8 cellular contexts compared by ENCODE assay signal in the genomic region with DNA sequence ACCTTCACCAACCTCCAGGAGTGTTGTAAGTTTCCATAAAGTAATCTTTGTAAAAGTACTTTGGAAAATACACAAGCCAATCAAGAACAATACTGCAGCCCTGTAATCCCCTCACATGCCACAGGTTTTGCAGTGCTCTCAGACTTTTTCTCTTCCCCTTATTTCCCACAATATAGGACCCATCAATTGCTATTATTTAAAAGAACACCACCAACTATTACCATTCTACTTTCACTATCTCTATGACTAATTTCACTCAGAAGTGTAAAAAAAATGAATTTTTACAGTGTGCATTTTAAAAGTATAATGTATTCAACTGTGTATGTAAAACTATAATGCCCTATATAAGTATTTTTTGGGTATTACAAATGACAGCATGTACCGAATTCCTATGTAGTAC. TPM values are rescaled to one million over a fixed set of nuclear protein-coding genes. Genes with fewer than 3 reads are reported as not detected.
DNase-seq lines count a peak whose midpoint lies in the region; ATAC-seq and TF ChIP-seq lines count a peak whose summit lies in the region.

No MANE protein-coding gene starts in this region.

- H3K36me3 ChIP-seq in right atrium auricular region = no peaks in the 10 kb centered on the region
- H3K36me3 ChIP-seq in uterus = no peaks in the 10 kb centered on the region

- H3K9me3 Mint-ChIP-seq in activated CD8-positive, alpha-beta T cell treated with anti-CD3 and anti-CD28 coated beads, Interleukin-2, amount 10 ng/mL, durations not matched to agents 7 days and 5 days (ENCODE audit: insufficient read depth) = peaks cover 6% of the 10 kb centered on the region

- H3K4me1 ChIP-seq in right atrium auricular region (peaks cover 0 to 38% of the 10 kb centered on the region in 2 donors), uterus (no peaks in the 10 kb centered on the region)

- H3K9me3 ChIP-seq in right atrium auricular region = no peaks in the 10 kb centered on the region
- H3K9me3 ChIP-seq in uterus = no peaks in the 10 kb centered on the region

- H3K4me3 ChIP-seq in right atrium auricular region (peak overlapping the region; percentile 86 to 88), uterus (peak overlapping the region in 1 of 2 donors; percentile 93)

- H3K27me3 ChIP-seq in right atrium auricular region = no peaks in the 10 kb centered on the region
- H3K27me3 ChIP-seq in uterus = no peaks in the 10 kb centered on the region

- TF ChIP-seq CTCF in right atrium auricular region (IDR thresholded peaks at IDR 0.05) (no peak), uterus (IDR thresholded peaks at IDR 0.05) (no peak)

- H3K4me1 Mint-ChIP-seq in activated CD8-positive, alpha-beta T cell treated with anti-CD3 and anti-CD28 coated beads, Interleukin-2, amount 10 ng/mL, durations not matched to agents 7 days and 5 days (ENCODE audit: low read depth) = peaks cover 38% of the 10 kb centered on the region

- peaks cover 47% of the 10 kb centered on the region for H3K36me3 Mint-ChIP-seq in activated CD8-positive, alpha-beta T cell treated with anti-CD3 and anti-CD28 coated beads, Interleukin-2, amount 10 ng/mL, durations not matched to agents 7 days and 5 days (ENCODE audit: low read depth)

- POLR2A ChIA-PET in activated CD8-positive, alpha-beta T cell treated with anti-CD3 and anti-CD28 coated beads, Interleukin-2, amount 10 ng/mL, durations not matched to agents 7 days and 5 days (lab: Charles Lee) = interaction anchor here (0.8 to 3.2 kb wide), 9 partner anchors 11 to 29 kb away, joined by 3 to 58 read pairs (median 5); no protein-coding TSS in a partner anchor

- peak overlapping the region; percentile 97 for H3K27ac Mint-ChIP-seq in activated CD8-positive, alpha-beta T cell treated with anti-CD3 and anti-CD28 coated beads, Interleukin-2, amount 10 ng/mL, durations not matched to agents 7 days and 5 days

- DNase-seq in right atrium auricular region (ENCODE audit: low spot score) (no peak), Right ventricle myocardium inferior (ENCODE audit: missing footprints) (no peak), medulla oblongata (ENCODE audit: extremely low spot score) (peak; percentile 18), uterus (no peak)
- DNase-seq in activated CD8-positive, alpha-beta T cell treated with anti-CD3 and anti-CD28 coated beads, Interleukin-2, amount 10 ng/mL, durations not matched to agents 7 days and 5 days = no peak

- H3K27ac ChIP-seq in right atrium auricular region (peak overlapping the region; percentile 52 to 83), uterus (peak overlapping the region; percentile 15 to 29)

- TF ChIP-seq POLR2A in uterus (IDR thresholded peaks at IDR 0.05) = no peak

- peaks cover 2% of the 10 kb centered on the region for H3K27me3 Mint-ChIP-seq in activated CD8-positive, alpha-beta T cell treated with anti-CD3 and anti-CD28 coated beads, Interleukin-2, amount 10 ng/mL, durations not matched to agents 7 days and 5 days (ENCODE audit: low read depth)

- intact Hi-C loops in Right ventricle myocardium inferior (cut with DNase I) = loop anchor here (5.0 kb wide), 1 partner anchor 48 kb away; no protein-coding TSS in a partner anchor
- intact Hi-C loops in uterus (cut with DNase I; ENCODE audit: low total_unique reads) = no loop called here

- CTCF ChIA-PET in activated CD8-positive, alpha-beta T cell treated with anti-CD3 and anti-CD28 coated beads, Interleukin-2, amount 10 ng/mL, durations not matched to agents 7 days and 5 days (lab: Charles Lee) = interaction anchor here (1.0 to 2.5 kb wide), 4 partner anchors 10 to 112 kb away, joined by 3 to 26 read pairs (median 12); no protein-coding TSS in a partner anchor

- peak overlapping the region; percentile 95 for H3K4me3 Mint-ChIP-seq in activated CD8-positive, alpha-beta T cell treated with anti-CD3 and anti-CD28 coated beads, Interleukin-2, amount 10 ng/mL, durations not matched to agents 7 days and 5 days

- ATAC-seq in Right ventricle myocardium inferior (no peak), HG02870 (IDR thresholded peaks at IDR 0.05; ENCODE audit: unreplicated experiment) (no peak), HG03159 (IDR thresholded peaks at IDR 0.05; ENCODE audit: unreplicated experiment) (no peak), GM18519 (IDR thresholded peaks at IDR 0.05; ENCODE audit: low FRiP score, unreplicated experiment) (no peak)
- ATAC-seq in activated CD8-positive, alpha-beta T cell treated with anti-CD3 and anti-CD28 coated beads, Interleukin-2, amount 10 ng/mL, durations not matched to agents 7 days and 5 days = no peak

RNA-seq across cellular contexts. Expression of gene ATP8A1, which starts 1.7 kb away (rescaled TPM):
- total RNA-seq in right atrium auricular region (10 to 100 TPM; 12.5 to 25.8 TPM), Right ventricle myocardium inferior (14.6 TPM), uterus (10 to 100 TPM; 21.3 to 34.7 (median 25.9) TPM)
- 10 to 100 TPM; 37.2 to 38.5 TPM for total RNA-seq in activated CD8-positive, alpha-beta T cell treated with anti-CD3 and anti-CD28 coated beads, Interleukin-2, amount 10 ng/mL, durations not matched to agents 7 days and 5 days
